Comparison of ENCODE assay signal across 17 cellular contexts in genomic region chr1:160521554-160521953, GRCh38. TPM values are rescaled to one million over a fixed set of nuclear protein-coding genes. Genes with fewer than 3 reads are reported as not detected.
DNase-seq lines count a peak whose midpoint lies in the region; ATAC-seq and TF ChIP-seq lines count a peak whose summit lies in the region.
"Had no signal": no experiment of that assay in that cellular context is flagged by ENCODE, and none has a peak within 500 bp of the region (broad histone marks: within the 10 kb centered on the region; RNA-seq: fewer than 3 reads in every experiment).

No MANE protein-coding gene starts in this region.

- ATAC-seq in stimulated activated effector memory CD8-positive, alpha-beta T cell treated with anti-CD3 and anti-CD28 coated beads, Interleukin-12 subunit alpha, Interleukin-12 subunit beta, amount 100 ng/mL, for 72 hours, result no peak
- no peak for ATAC-seq in GM19455 (IDR thresholded peaks at IDR 0.05; ENCODE audit: unreplicated experiment)

- DNase-seq in T-helper 1 cell (no peak), NOMO-1 treated with dmso at 0.1 percent for 144 hours (lab: John Stamatoyannopoulos, UW; ENCODE audit: unreplicated experiment) (no peak), BE2C (no peak)
- DNase-seq in activated naive CD8-positive, alpha-beta T cell treated with anti-CD3 and anti-CD28 coated beads for 36 hours, result no peak
- DNase-seq in stimulated activated effector memory CD8-positive, alpha-beta T cell treated with anti-CD3 and anti-CD28 coated beads, Interleukin-12 subunit alpha, Interleukin-12 subunit beta, amount 100 ng/mL, for 72 hours (ENCODE audit: low spot score in 2 of 2), result no peak
- DNase-seq: activated CD4-positive, CD25-positive, alpha-beta regulatory T cell; activated effector memory CD4-positive, alpha-beta T cell treated with anti-CD3 and anti-CD28 coated beads, Interleukin-2, amount 50 U/mL, for 16 hours; COR-L47; NCI-H1092 treated with DMSO at 0.1 percent for 48 hours; NCI-H226; SK-N-SH had no signal

- peaks cover 56% of the 10 kb centered on the region for H3K4me1 Mint-ChIP-seq in T-helper 1 cell treated with Interleukin-12 subunit alpha and Interleukin-12 subunit beta and Interleukin-4 antibody, amounts not matched to agents 30 μg/mL and 1 μg/mL, for 36 hours (ENCODE audit: low read depth)
- peaks cover 52 to 57% (median 54%) of the 10 kb centered on the region in 3 donors for H3K4me1 Mint-ChIP-seq in IgD-negative memory B cell
- peaks cover 61% of the 10 kb centered on the region for H3K4me1 Mint-ChIP-seq in activated naive CD8-positive, alpha-beta T cell treated with anti-CD3 and anti-CD28 coated beads for 36 hours
- H3K4me1 Mint-ChIP-seq in stimulated activated effector memory CD8-positive, alpha-beta T cell treated with anti-CD3 and anti-CD28 coated beads, Interleukin-12 subunit alpha, Interleukin-12 subunit beta, amount 100 ng/mL, for 72 hours, result peaks cover 77% of the 10 kb centered on the region

- no peaks in the 10 kb centered on the region for H3K27me3 Mint-ChIP-seq in T-helper 1 cell treated with Interleukin-12 subunit alpha and Interleukin-12 subunit beta and Interleukin-4 antibody, amounts not matched to agents 30 μg/mL and 1 μg/mL, for 36 hours (ENCODE audit: low read depth)
- no peaks in the 10 kb centered on the region for H3K27me3 Mint-ChIP-seq in IgD-negative memory B cell
- no peaks in the 10 kb centered on the region for H3K27me3 Mint-ChIP-seq in activated naive CD8-positive, alpha-beta T cell treated with anti-CD3 and anti-CD28 coated beads for 36 hours

- peak overlapping the region; percentile 89 for H3K27ac Mint-ChIP-seq in T-helper 1 cell treated with Interleukin-12 subunit alpha and Interleukin-12 subunit beta and Interleukin-4 antibody, amounts not matched to agents 30 μg/mL and 1 μg/mL, for 36 hours
- peak overlapping the region; percentile 50 to 95 (median 90) for H3K27ac Mint-ChIP-seq in IgD-negative memory B cell
- peak overlapping the region; percentile 97 for H3K27ac Mint-ChIP-seq in activated naive CD8-positive, alpha-beta T cell treated with anti-CD3 and anti-CD28 coated beads for 36 hours
- peak overlapping the region; percentile 81 for H3K27ac Mint-ChIP-seq in stimulated activated effector memory CD8-positive, alpha-beta T cell treated with anti-CD3 and anti-CD28 coated beads, Interleukin-12 subunit alpha, Interleukin-12 subunit beta, amount 100 ng/mL, for 72 hours

- peaks cover 31% of the 10 kb centered on the region for H3K36me3 Mint-ChIP-seq in T-helper 1 cell treated with Interleukin-12 subunit alpha and Interleukin-12 subunit beta and Interleukin-4 antibody, amounts not matched to agents 30 μg/mL and 1 μg/mL, for 36 hours (ENCODE audit: low read depth)
- H3K36me3 Mint-ChIP-seq in IgD-negative memory B cell, result peaks cover 2% of the 10 kb centered on the region
- H3K36me3 Mint-ChIP-seq in activated naive CD8-positive, alpha-beta T cell treated with anti-CD3 and anti-CD28 coated beads for 36 hours, result peaks cover 61% of the 10 kb centered on the region
- H3K36me3 Mint-ChIP-seq in stimulated activated effector memory CD8-positive, alpha-beta T cell treated with anti-CD3 and anti-CD28 coated beads, Interleukin-12 subunit alpha, Interleukin-12 subunit beta, amount 100 ng/mL, for 72 hours, result peaks cover 12% of the 10 kb centered on the region

- no peak for TF ChIP-seq CTCF in BE2C (IDR thresholded peaks at IDR 0.05; ENCODE audit: low read depth, low read length)

- H3K27me3 ChIP-seq in BE2C, result no peaks in the 10 kb centered on the region
- H3K27me3 ChIP-seq: cardiac muscle cell had no signal

- H3K9me3 Mint-ChIP-seq in T-helper 1 cell treated with Interleukin-12 subunit alpha and Interleukin-12 subunit beta and Interleukin-4 antibody, amounts not matched to agents 30 μg/mL and 1 μg/mL, for 36 hours, result peaks cover 15% of the 10 kb centered on the region
- H3K9me3 Mint-ChIP-seq in IgD-negative memory B cell, result peaks cover 0 to 10% (median 0%) of the 10 kb centered on the region in 3 donors
- peaks cover 37% of the 10 kb centered on the region for H3K9me3 Mint-ChIP-seq in activated naive CD8-positive, alpha-beta T cell treated with anti-CD3 and anti-CD28 coated beads for 36 hours
- peaks cover 7% of the 10 kb centered on the region for H3K9me3 Mint-ChIP-seq in stimulated activated effector memory CD8-positive, alpha-beta T cell treated with anti-CD3 and anti-CD28 coated beads, Interleukin-12 subunit alpha, Interleukin-12 subunit beta, amount 100 ng/mL, for 72 hours

- peak overlapping the region; percentile 85 for H3K4me3 Mint-ChIP-seq in T-helper 1 cell treated with Interleukin-12 subunit alpha and Interleukin-12 subunit beta and Interleukin-4 antibody, amounts not matched to agents 30 μg/mL and 1 μg/mL, for 36 hours
- peak overlapping the region; percentile 93 to 99 (median 98) for H3K4me3 Mint-ChIP-seq in IgD-negative memory B cell
- H3K4me3 Mint-ChIP-seq in activated naive CD8-positive, alpha-beta T cell treated with anti-CD3 and anti-CD28 coated beads for 36 hours, result peak overlapping the region; percentile 94
- H3K4me3 Mint-ChIP-seq in stimulated activated effector memory CD8-positive, alpha-beta T cell treated with anti-CD3 and anti-CD28 coated beads, Interleukin-12 subunit alpha, Interleukin-12 subunit beta, amount 100 ng/mL, for 72 hours, result peak overlapping the region; percentile 76

- H3K36me3 ChIP-seq in BE2C, result no peaks in the 10 kb centered on the region
- H3K36me3 ChIP-seq: cardiac muscle cell had no signal

- H3K4me3 ChIP-seq in BE2C (ENCODE audit: low read depth, low read length), result no peak overlapping the region
- H3K4me3 ChIP-seq: cardiac muscle cell had no signal

- H3K4me1 ChIP-seq in BE2C, result no peaks in the 10 kb centered on the region

- H3K9me3 ChIP-seq in BE2C, result no peaks in the 10 kb centered on the region
- H3K9me3 ChIP-seq: SK-N-SH had no signal

RNA-seq across cellular contexts. Expression of gene SLAMF6, which starts 1.5 kb away (rescaled TPM):
- 109 TPM for polyA plus RNA-seq in IgD-negative memory B cell
- 10 to 100 TPM; 46.8 to 48.1 TPM for total RNA-seq in activated naive CD8-positive, alpha-beta T cell treated with anti-CD3 and anti-CD28 coated beads for 36 hours
- not detected for polyA plus RNA-seq in BE2C (2012; ENCODE audit: insufficient read depth, insufficient read length, low read depth)
- total RNA-seq: cardiac muscle cell, kidney epithelial cell, myocyte had no signal
- polyA plus RNA-seq: cardiac muscle cell, SK-N-SH had no signal

RNA-seq across cellular contexts. Expression of gene CD84, which starts 57.7 kb away (rescaled TPM):
- 8.7 TPM for polyA plus RNA-seq in IgD-negative memory B cell
- total RNA-seq in activated naive CD8-positive, alpha-beta T cell treated with anti-CD3 and anti-CD28 coated beads for 36 hours, result 10 to 100 TPM; 13.5 to 13.7 TPM
- polyA plus RNA-seq in BE2C (2012; ENCODE audit: insufficient read depth, insufficient read length, low read depth), result not detected
- total RNA-seq: cardiac muscle cell, kidney epithelial cell, myocyte had no signal
- polyA plus RNA-seq: cardiac muscle cell, SK-N-SH had no signal
